12 cellular contexts compared by ENCODE assay signal in genomic region chr19:47858231-47858630, GRCh38. TPM values are rescaled to one million over a fixed set of nuclear protein-coding genes. Genes with fewer than 3 reads are reported as not detected.
"Had no signal": no experiment of that assay in that cellular context is flagged by ENCODE, and none has a peak within 500 bp of the region (broad histone marks: within the 10 kb centered on the region; RNA-seq: fewer than 3 reads in every experiment).

No MANE protein-coding gene starts in this region.

RNA-seq across cellular contexts. Expression of gene TPRX2, which starts 0.8 kb away (rescaled TPM):
- total RNA-seq: activated CD4-positive, alpha-beta memory T cell treated with anti-CD3 and anti-CD28 coated beads, Interleukin-2, amount 10 ng/mL, durations not matched to agents 7 days and 5 days; activated CD4-positive, alpha-beta T cell treated with anti-CD3 and anti-CD28 coated beads for 36 hours; esophagus squamous epithelium; frontal cortex; heart left ventricle; left lobe of liver; mammary epithelial cell; mucosa of gallbladder; natural killer cell treated with Interleukin-12 subunit alpha and Interleukin-12 subunit beta and Interleukin-15 and Interleukin-18, amount 100 ng/mL, for 72 hours; occipital lobe; prostate gland; right lobe of liver had no signal

RNA-seq across cellular contexts. Expression of gene SULT2A1, which starts 27.9 kb away (rescaled TPM):
- total RNA-seq: activated CD4-positive, alpha-beta memory T cell treated with anti-CD3 and anti-CD28 coated beads, Interleukin-2, amount 10 ng/mL, durations not matched to agents 7 days and 5 days; activated CD4-positive, alpha-beta T cell treated with anti-CD3 and anti-CD28 coated beads for 36 hours; esophagus squamous epithelium; frontal cortex; heart left ventricle; mammary epithelial cell; natural killer cell treated with Interleukin-12 subunit alpha and Interleukin-12 subunit beta and Interleukin-15 and Interleukin-18, amount 100 ng/mL, for 72 hours; occipital lobe; prostate gland had no signal

RNA-seq across cellular contexts. Expression of gene CRX, which starts 36.5 kb away (rescaled TPM):
- total RNA-seq: activated CD4-positive, alpha-beta memory T cell treated with anti-CD3 and anti-CD28 coated beads, Interleukin-2, amount 10 ng/mL, durations not matched to agents 7 days and 5 days; activated CD4-positive, alpha-beta T cell treated with anti-CD3 and anti-CD28 coated beads for 36 hours; esophagus squamous epithelium; frontal cortex; heart left ventricle; left lobe of liver; mammary epithelial cell; mucosa of gallbladder; natural killer cell treated with Interleukin-12 subunit alpha and Interleukin-12 subunit beta and Interleukin-15 and Interleukin-18, amount 100 ng/mL, for 72 hours; occipital lobe; right lobe of liver had no signal

RNA-seq across cellular contexts. Expression of gene TPRX1, which starts 53.9 kb away (rescaled TPM):
- total RNA-seq: activated CD4-positive, alpha-beta memory T cell treated with anti-CD3 and anti-CD28 coated beads, Interleukin-2, amount 10 ng/mL, durations not matched to agents 7 days and 5 days; activated CD4-positive, alpha-beta T cell treated with anti-CD3 and anti-CD28 coated beads for 36 hours; esophagus squamous epithelium; frontal cortex; heart left ventricle; left lobe of liver; mammary epithelial cell; mucosa of gallbladder; natural killer cell treated with Interleukin-12 subunit alpha and Interleukin-12 subunit beta and Interleukin-15 and Interleukin-18, amount 100 ng/mL, for 72 hours; occipital lobe; right lobe of liver had no signal
